ENCODE assay signal across 21 cellular contexts in genomic region chr20:64033981-64034493, GRCh38. TPM values are rescaled to one million over a fixed set of nuclear protein-coding genes. Genes with fewer than 3 reads are reported as not detected.
DNase-seq lines count a peak whose midpoint lies in the region; ATAC-seq and TF ChIP-seq lines count a peak whose summit lies in the region.
"Had no signal": no experiment of that assay in that cellular context is flagged by ENCODE, and none has a peak within 500 bp of the region (broad histone marks: within the 10 kb centered on the region; RNA-seq: fewer than 3 reads in every experiment).

No MANE protein-coding gene starts in this region.

- H3K4me3 Mint-ChIP-seq in stimulated activated naive CD8-positive, alpha-beta T cell treated with anti-CD3 and anti-CD28 coated beads, Interleukin-15, Interleukin-2, amounts not matched to agents 100 ng/mL and 50 ng/mL, for 24 hours = no peak overlapping the region
- peak overlapping the region; percentile 31 for H3K4me3 Mint-ChIP-seq in activated CD8-positive, alpha-beta T cell treated with anti-CD3 and anti-CD28 coated beads, Interleukin-2, amount 10 ng/mL, durations not matched to agents 7 days and 5 days
- peak overlapping the region; percentile 42 for H3K4me3 Mint-ChIP-seq in glutamatergic neuron (ENCODE audit: unreplicated experiment)

- WGBS in thymus = 96% methylated on average over 11 of the region's 11 CpGs

- H3K36me3 ChIP-seq in thymus (ENCODE audit: control insufficient read depth, insufficient read depth) = peaks cover 54% of the 10 kb centered on the region

- H3K27ac Mint-ChIP-seq in stimulated activated naive CD8-positive, alpha-beta T cell treated with anti-CD3 and anti-CD28 coated beads, Interleukin-15, Interleukin-2, amounts not matched to agents 100 ng/mL and 50 ng/mL, for 24 hours = peak overlapping the region; percentile 93
- peak overlapping the region; percentile 99 for H3K27ac Mint-ChIP-seq in activated CD8-positive, alpha-beta T cell treated with anti-CD3 and anti-CD28 coated beads, Interleukin-2, amount 10 ng/mL, durations not matched to agents 7 days and 5 days
- peak overlapping the region; percentile 78 for H3K27ac Mint-ChIP-seq in glutamatergic neuron (ENCODE audit: unreplicated experiment)

- CTCF ChIA-PET in activated CD8-positive, alpha-beta T cell treated with anti-CD3 and anti-CD28 coated beads, Interleukin-2, amount 10 ng/mL, durations not matched to agents 7 days and 5 days (lab: Charles Lee) = interaction anchor here (0.9 to 1.8 kb wide), 4 partner anchors 24 to 238 kb away, joined by 3 to 6 read pairs (median 3); partner anchors contain the start of gene PRPF6

- no peak for DNase-seq in stimulated activated naive CD8-positive, alpha-beta T cell treated with anti-CD3 and anti-CD28 coated beads, Interleukin-15, Interleukin-2, amounts not matched to agents 100 U/mL and 50 U/mL, for 24 hours
- no peak for DNase-seq in activated CD8-positive, alpha-beta T cell treated with anti-CD3 and anti-CD28 coated beads, Interleukin-2, amount 10 ng/mL, durations not matched to agents 7 days and 5 days
- DNase-seq in glutamatergic neuron (peak; percentile 28), NCI-H748 treated with DMSO at 0.1 percent for 48 hours (lab: John Stamatoyannopoulos, UW) (no peak), middle frontal gyrus (ENCODE audit: extremely low spot score, low spot score) (no peak), NCI-H187 (lab: John Stamatoyannopoulos, UW) (no peak)
- DNase-seq: DMS79 treated with DMSO at 0.1 percent for 48 hours; gastrocnemius medialis; GOT3; NCI-H146; NCI-H2227 treated with DMSO at 0.1 percent for 48 hours; NK-92 treated with Interleukin-12 subunit alpha and Interleukin-12 subunit beta, amount 100 ng/mL, for 24 hours; stimulated activated CD4-positive, alpha-beta T cell treated with anti-CD3 and anti-CD28 coated beads, Interleukin-4, amount 100 ng/mL, for 1 hour; stimulated activated CD8-positive, alpha-beta memory T cell treated with anti-CD3 and anti-CD28 coated beads, Interleukin-4, amount 100 ng/mL, for 48 hours; T-helper 9 cell had no signal

- no peaks in the 10 kb centered on the region for H3K4me1 ChIP-seq in thymus (ENCODE audit: control insufficient read depth, insufficient read depth, low read length)

- no peak for ATAC-seq in stimulated activated naive CD8-positive, alpha-beta T cell treated with anti-CD3 and anti-CD28 coated beads, Interleukin-15, Interleukin-2, amounts not matched to agents 100 U/mL and 50 U/mL, for 24 hours
- ATAC-seq in activated CD8-positive, alpha-beta T cell treated with anti-CD3 and anti-CD28 coated beads, Interleukin-2, amount 10 ng/mL, durations not matched to agents 7 days and 5 days = no peak
- ATAC-seq: gastrocnemius medialis had no signal

- peaks cover 29% of the 10 kb centered on the region for H3K36me3 Mint-ChIP-seq in stimulated activated naive CD8-positive, alpha-beta T cell treated with anti-CD3 and anti-CD28 coated beads, Interleukin-15, Interleukin-2, amounts not matched to agents 100 ng/mL and 50 ng/mL, for 24 hours (ENCODE audit: low read depth)
- H3K36me3 Mint-ChIP-seq in activated CD8-positive, alpha-beta T cell treated with anti-CD3 and anti-CD28 coated beads, Interleukin-2, amount 10 ng/mL, durations not matched to agents 7 days and 5 days (ENCODE audit: low read depth) = peaks cover 52% of the 10 kb centered on the region
- no peaks in the 10 kb centered on the region for H3K36me3 Mint-ChIP-seq in glutamatergic neuron (ENCODE audit: unreplicated experiment)

- H3K9me3 Mint-ChIP-seq in stimulated activated naive CD8-positive, alpha-beta T cell treated with anti-CD3 and anti-CD28 coated beads, Interleukin-15, Interleukin-2, amounts not matched to agents 100 ng/mL and 50 ng/mL, for 24 hours = no peaks in the 10 kb centered on the region
- no peaks in the 10 kb centered on the region for H3K9me3 Mint-ChIP-seq in activated CD8-positive, alpha-beta T cell treated with anti-CD3 and anti-CD28 coated beads, Interleukin-2, amount 10 ng/mL, durations not matched to agents 7 days and 5 days (ENCODE audit: insufficient read depth)
- peaks cover 12% of the 10 kb centered on the region for H3K9me3 Mint-ChIP-seq in glutamatergic neuron (ENCODE audit: unreplicated experiment)

- peaks cover 49% of the 10 kb centered on the region for H3K4me1 Mint-ChIP-seq in stimulated activated naive CD8-positive, alpha-beta T cell treated with anti-CD3 and anti-CD28 coated beads, Interleukin-15, Interleukin-2, amounts not matched to agents 100 ng/mL and 50 ng/mL, for 24 hours (ENCODE audit: low read depth)
- peaks cover 49% of the 10 kb centered on the region for H3K4me1 Mint-ChIP-seq in activated CD8-positive, alpha-beta T cell treated with anti-CD3 and anti-CD28 coated beads, Interleukin-2, amount 10 ng/mL, durations not matched to agents 7 days and 5 days (ENCODE audit: low read depth)
- H3K4me1 Mint-ChIP-seq in glutamatergic neuron (ENCODE audit: low read depth, unreplicated experiment) = peaks cover 23% of the 10 kb centered on the region

- H3K27me3 Mint-ChIP-seq in stimulated activated naive CD8-positive, alpha-beta T cell treated with anti-CD3 and anti-CD28 coated beads, Interleukin-15, Interleukin-2, amounts not matched to agents 100 ng/mL and 50 ng/mL, for 24 hours = no peaks in the 10 kb centered on the region
- no peaks in the 10 kb centered on the region for H3K27me3 Mint-ChIP-seq in activated CD8-positive, alpha-beta T cell treated with anti-CD3 and anti-CD28 coated beads, Interleukin-2, amount 10 ng/mL, durations not matched to agents 7 days and 5 days (ENCODE audit: low read depth)
- H3K27me3 Mint-ChIP-seq in glutamatergic neuron (ENCODE audit: unreplicated experiment) = peaks cover 8% of the 10 kb centered on the region

- TF ChIP-seq CTCF in glutamatergic neuron (IDR thresholded peaks at IDR 0.05; ENCODE audit: partially characterized antibody, unreplicated experiment) = no peak

- H3K9me3 ChIP-seq in thymus (ENCODE audit: control insufficient read depth) = no peaks in the 10 kb centered on the region
- H3K9me3 ChIP-seq: BLaER1 treated with 17β-estradiol and CSF1 and Interleukin-3, amounts not matched to agents 10 nM and 100 nM; gastrocnemius medialis; neutrophil; tibial nerve had no signal

- POLR2A ChIA-PET in activated CD8-positive, alpha-beta T cell treated with anti-CD3 and anti-CD28 coated beads, Interleukin-2, amount 10 ng/mL, durations not matched to agents 7 days and 5 days (lab: Charles Lee) = interaction anchor here (0.8 kb wide), 1 partner anchor 56 kb away, joined by 3 read pairs; no protein-coding TSS in a partner anchor

- H3K27me3 ChIP-seq in thymus (ENCODE audit: control insufficient read depth, insufficient read depth) = peaks cover 11% of the 10 kb centered on the region

- no peak overlapping the region for H3K4me3 ChIP-seq in thymus (ENCODE audit: low read length)
- H3K4me3 ChIP-seq: BLaER1 treated with 17β-estradiol and CSF1 and Interleukin-3, amounts not matched to agents 10 nM and 100 nM; gastrocnemius medialis; lung; tibial nerve had no signal

- peak overlapping the region; percentile 33 for H3K27ac ChIP-seq in thymus (ENCODE audit: low read depth)
- H3K27ac ChIP-seq: BLaER1 treated with 17β-estradiol and CSF1 and Interleukin-3, amounts not matched to agents 10 nM and 100 nM; gastrocnemius medialis; neutrophil; tibial nerve had no signal

RNA-seq across cellular contexts. Expression of gene C20orf204, which starts 1.9 kb away (rescaled TPM):
- total RNA-seq in activated CD8-positive, alpha-beta T cell treated with anti-CD3 and anti-CD28 coated beads, Interleukin-2, amount 10 ng/mL, durations not matched to agents 7 days and 5 days = 1 to 10 TPM; 6.4 to 7.6 TPM
- 3.9 TPM for total RNA-seq in glutamatergic neuron (ENCODE audit: unreplicated experiment)
- polyA plus RNA-seq in thymus = 8.2 TPM

RNA-seq across cellular contexts. Expression of gene SOX18, which starts 15.4 kb away (rescaled TPM):
- total RNA-seq in activated CD8-positive, alpha-beta T cell treated with anti-CD3 and anti-CD28 coated beads, Interleukin-2, amount 10 ng/mL, durations not matched to agents 7 days and 5 days = under 1 TPM; 0.13 to 0.21 TPM
- 0.66 TPM for total RNA-seq in glutamatergic neuron (ENCODE audit: unreplicated experiment)
- polyA plus RNA-seq in thymus = 17.2 TPM

RNA-seq across cellular contexts. Expression of gene TCEA2, which starts 29.0 kb away (rescaled TPM):
- total RNA-seq in activated CD8-positive, alpha-beta T cell treated with anti-CD3 and anti-CD28 coated beads, Interleukin-2, amount 10 ng/mL, durations not matched to agents 7 days and 5 days = 10 to 100 TPM; 49.6 to 55.3 TPM
- 102 TPM for total RNA-seq in glutamatergic neuron (ENCODE audit: unreplicated experiment)
- 53.2 TPM for polyA plus RNA-seq in thymus

RNA-seq across cellular contexts. Expression of gene RGS19, which starts 45.3 kb away (rescaled TPM):
- 100 to 1,000 TPM; 130 to 135 TPM for total RNA-seq in activated CD8-positive, alpha-beta T cell treated with anti-CD3 and anti-CD28 coated beads, Interleukin-2, amount 10 ng/mL, durations not matched to agents 7 days and 5 days
- total RNA-seq in glutamatergic neuron (ENCODE audit: unreplicated experiment) = 4.4 TPM
- 27.2 TPM for polyA plus RNA-seq in thymus

RNA-seq across cellular contexts. Expression of gene OPRL1, which starts 45.8 kb away (rescaled TPM):
- total RNA-seq in activated CD8-positive, alpha-beta T cell treated with anti-CD3 and anti-CD28 coated beads, Interleukin-2, amount 10 ng/mL, durations not matched to agents 7 days and 5 days = 1 to 10 TPM; 1.5 to 2.0 TPM
- total RNA-seq in glutamatergic neuron (ENCODE audit: unreplicated experiment) = 2.9 TPM
- 1.1 TPM for polyA plus RNA-seq in thymus
